ENCODE assay signal across 17 cellular contexts in the genomic region with DNA sequence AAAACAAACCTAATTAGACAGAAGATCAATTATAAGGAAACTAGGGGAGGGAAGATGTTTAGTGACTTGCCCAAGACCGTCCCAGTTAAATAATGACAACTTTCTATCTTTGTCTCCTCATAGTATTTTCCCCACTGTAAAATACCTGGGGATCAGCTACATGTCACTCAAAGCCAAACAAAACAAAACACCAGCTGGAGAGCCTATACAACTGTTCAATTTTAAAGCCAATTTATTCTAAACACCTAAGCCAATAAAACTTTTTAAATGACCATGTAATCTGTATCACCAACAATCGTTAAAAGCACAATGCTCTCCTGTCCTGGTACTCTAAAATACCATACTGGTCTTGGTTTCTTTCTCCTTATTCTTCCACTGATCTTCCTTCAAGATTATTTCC.
A peak's percentile ranks its signal among the peaks of the same experiment; 100 is the strongest.
DNase-seq lines count a peak whose midpoint lies in the region; ATAC-seq, FAIRE-seq and TF ChIP-seq lines count a peak whose summit lies in the region.
"Had no signal": no experiment of that assay in that cellular context is flagged by ENCODE, and none has a peak within 500 bp of the region (broad histone marks: within the 10 kb centered on the region; RNA-seq: fewer than 3 reads in every experiment).

No MANE protein-coding gene starts in this region.

- no TSS peak for BruUV-seq in GM12878 (replicated peaks; lab: Mats Ljungman, UMichigan)

- peak; percentile 79 for FAIRE-seq in GM12878 (lab: Jason Lieb, UNC)
- no peak for FAIRE-seq in RCC 7860 (lab: Jason Lieb, UNC)
- FAIRE-seq: A204.1, H1 had no signal

- intact Hi-C loops in GM12878 (cut with micrococcal nuclease; ENCODE audit: unreplicated experiment) (no loop called here), left colon (cut with DNase I, micrococcal nuclease) (no loop called here)

- TF ChIP-seq POLR2A in GM12878 (IDR thresholded peaks at IDR 0.05; ENCODE audit: low read depth, low read length) = no peak

- WGBS in GM12878 (ENCODE audit: insufficient coverage, insufficient replicate concordance, low lambda C conversion rate, missing lambda C conversion rate) = 95% methylated on average over 2 of the region's 2 CpGs

- DNase-seq in NCI-H82 (lab: John Stamatoyannopoulos, UW) (peak; percentile 92), GM12878 (ENCODE audit: low read depth, low spot score) (no peak), left colon (no peak), RCC 7860 (ENCODE audit: low spot score) (no peak), NCI-H748 treated with DMSO at 0.1 percent for 48 hours (lab: John Stamatoyannopoulos, UW) (no peak), NOMO-1 treated with dmso at 0.1 percent for 144 hours (lab: John Stamatoyannopoulos, UW; ENCODE audit: unreplicated experiment) (no peak)
- no peak for DNase-seq in activated CD4-positive, alpha-beta T cell treated with anti-CD3 and anti-CD28 coated beads for 1 hour
- DNase-seq: ACHN; BE2C; C1 segment of cervical spinal cord; CD4-positive, alpha-beta T cell; DMS153; DMS79; GDM1; H9 had no signal

- no peak for TF ChIP-seq EP300 in GM12878 (IDR thresholded peaks at IDR 0.05; ENCODE audit: borderline replicate concordance in 1 of 2, control insufficient read depth in 1 of 2, low read depth in 2 of 2, low read length in 2 of 2)

- H3K27ac ChIP-seq in GM12878 (ENCODE audit: control insufficient read depth, insufficient read depth) = no peak overlapping the region

- H3K79me2 ChIP-seq in GM12878 (ENCODE audit: control insufficient read depth, insufficient read depth, low read length) = no peaks in the 10 kb centered on the region

- H2AFZ ChIP-seq in GM12878 (ENCODE audit: control insufficient read depth, low read depth, low read length) = no peak overlapping the region

- no peak for TF ChIP-seq CTCF in GM12878 (IDR thresholded peaks at IDR 0.05 in 2 of 3, conservative IDR thresholded peaks at IDR 0.05 in 1 of 3; ENCODE audit: control insufficient read depth in 2 of 3, extremely low read depth in 1 of 3, insufficient read depth in 1 of 3, low read depth in 3 of 3, low read length in 3 of 3)

- no peaks in the 10 kb centered on the region for H4K20me1 ChIP-seq in GM12878 (ENCODE audit: control insufficient read depth, insufficient read depth)

- no peak overlapping the region for H3K9ac ChIP-seq in GM12878 (ENCODE audit: control insufficient read depth, insufficient read depth, low read length)

- H3K4me2 ChIP-seq in GM12878 (ENCODE audit: control insufficient read depth, insufficient read depth) = no peak overlapping the region

- no peaks in the 10 kb centered on the region; a peak in 2 of 4 replicates for H3K36me3 ChIP-seq in GM12878 (ENCODE audit: control insufficient read depth in 2 of 2, insufficient read depth in 2 of 2, low read length in 1 of 2)
- H3K36me3 ChIP-seq: BE2C had no signal

- no peaks in the 10 kb centered on the region for H3K4me1 ChIP-seq in GM12878 (ENCODE audit: control insufficient read depth, insufficient read depth, low read length)
- H3K4me1 ChIP-seq: BE2C had no signal

- no peaks in the 10 kb centered on the region for H3K27me3 ChIP-seq in GM12878 (replicated peaks in 1 of 2; ENCODE audit: control insufficient read depth in 2 of 2, insufficient read depth in 2 of 2, low read length in 1 of 2)
- H3K27me3 ChIP-seq: BE2C had no signal

- in situ Hi-C loops in GM12878 (cut with MboI) = no loop called here

- RAD21 ChIA-PET in GM12878 (lab: Charles Lee; ENCODE audit: unreplicated experiment) = no interaction called here

- POLR2A ChIA-PET in GM12878 (lab: Charles Lee) = no interaction called here

- CTCF ChIA-PET in GM12878 (lab: Yijun Ruan, JAX) = no interaction called here

- H3K4me3 ChIP-seq in GM12878 = no peak overlapping the region

- no peak for TF ChIP-seq RAD21 in GM12878 (IDR thresholded peaks at IDR 0.05; ENCODE audit: insufficient read depth, low read depth, low read length)

- no peak for ATAC-seq in GM12878
- peak; percentile 64 for ATAC-seq in left colon

- SMC1A ChIA-PET in GM12878 (lab: Charles Lee; ENCODE audit: uncharacterized antibody, unreplicated experiment) = no interaction called here

- no peaks in the 10 kb centered on the region for H3K9me3 ChIP-seq in GM12878 (replicated peaks; ENCODE audit: control insufficient read depth, insufficient read depth, low read length)
- H3K9me3 ChIP-seq: BE2C had no signal

TF ChIP-seq in GM12878, 131 proteins besides CTCF, POLR2A, EP300 and RAD21:
- TF ChIP-seq ASH2L (IDR thresholded peaks at IDR 0.05; ENCODE audit: borderline replicate concordance, low read depth) (no peak), SRF (IDR thresholded peaks at IDR 0.05; ENCODE audit: low read depth in 2 of 2, low read length in 2 of 2) (no peak), PAX8 (IDR thresholded peaks at IDR 0.05) (no peak)
